In genomic region chr5:16567365-16567764, GRCh38 we compare ENCODE assay signal across 27 cellular contexts. TPM values are rescaled to one million over a fixed set of nuclear protein-coding genes. Genes with fewer than 3 reads are reported as not detected.
DNase-seq lines count a peak whose midpoint lies in the region; ATAC-seq and TF ChIP-seq lines count a peak whose summit lies in the region.
"Had no signal": no experiment of that assay in that cellular context is flagged by ENCODE, and none has a peak within 500 bp of the region (broad histone marks: within the 10 kb centered on the region; RNA-seq: fewer than 3 reads in every experiment).

No MANE protein-coding gene starts in this region.

- no peaks in the 10 kb centered on the region for H3K27me3 ChIP-seq in CD4-positive, alpha-beta T cell (ENCODE audit: control insufficient read depth, insufficient read depth, low read length)
- no peaks in the 10 kb centered on the region for H3K27me3 ChIP-seq in CD8-positive, alpha-beta T cell (ENCODE audit: insufficient read depth, low read length)
- H3K27me3 ChIP-seq: MG63 had no signal

- H3K4me1 ChIP-seq in CD8-positive, alpha-beta T cell (ENCODE audit: insufficient read depth, low read length): no peaks in the 10 kb centered on the region

- POLR2A ChIA-PET in CD4-positive, alpha-beta T cell (lab: Charles Lee): no interaction called here
- POLR2A ChIA-PET in CD8-positive, alpha-beta T cell (lab: Charles Lee): interaction anchor here (1.2 to 1.5 kb wide), 2 partner anchors 8 to 25 kb away, joined by 4 read pairs; no protein-coding TSS in a partner anchor
- POLR2A ChIA-PET in naive thymus-derived CD8-positive, alpha-beta T cell (lab: Charles Lee): interaction anchor here (0.7 kb wide), 1 partner anchor 47 kb away, joined by 3 read pairs; no protein-coding TSS in a partner anchor

- H3K36me3 ChIP-seq in CD8-positive, alpha-beta T cell (ENCODE audit: insufficient read depth, low read length): peaks cover 6% of the 10 kb centered on the region
- H3K36me3 ChIP-seq: MG63 had no signal

- TF ChIP-seq CTCF in CD4-positive, alpha-beta T cell (IDR thresholded peaks at IDR 0.05): no peak
- no peak for TF ChIP-seq CTCF in CD8-positive, alpha-beta T cell (IDR thresholded peaks at IDR 0.05)

- no peak overlapping the region for H3K4me3 Mint-ChIP-seq in CD4-positive, alpha-beta T cell
- H3K4me3 Mint-ChIP-seq in CD8-positive, alpha-beta T cell: no peak overlapping the region
- no peak overlapping the region for H3K4me3 Mint-ChIP-seq in naive thymus-derived CD8-positive, alpha-beta T cell
- no peak overlapping the region for H3K4me3 Mint-ChIP-seq in stimulated activated memory B cell treated with anti-CD40 and anti-IgM and Interleukin-4, amounts not matched to agents 10 μg/mL and 1 μg/mL and 100 μg/mL, for 72 hours
- H3K4me3 Mint-ChIP-seq: CD8-positive, alpha-beta memory T cell; HFFc6 had no signal

- CTCF ChIA-PET in CD4-positive, alpha-beta T cell (lab: Charles Lee): interaction anchor here (1.0 kb wide), 1 partner anchor 19 kb away, joined by 3 read pairs; no protein-coding TSS in a partner anchor
- CTCF ChIA-PET in CD8-positive, alpha-beta T cell (lab: Charles Lee): interaction anchor here (1.1 to 1.8 kb wide), 2 partner anchors 11 to 15 kb away, joined by 4 to 6 read pairs; no protein-coding TSS in a partner anchor

- no peaks in the 10 kb centered on the region for H3K9me3 Mint-ChIP-seq in CD4-positive, alpha-beta T cell
- H3K9me3 Mint-ChIP-seq in CD8-positive, alpha-beta T cell: no peaks in the 10 kb centered on the region
- no peaks in the 10 kb centered on the region for H3K9me3 Mint-ChIP-seq in naive thymus-derived CD8-positive, alpha-beta T cell
- no peaks in the 10 kb centered on the region for H3K9me3 Mint-ChIP-seq in stimulated activated memory B cell treated with anti-CD40 and anti-IgM and Interleukin-4, amounts not matched to agents 10 μg/mL and 1 μg/mL and 100 μg/mL, for 72 hours
- H3K9me3 Mint-ChIP-seq: CD8-positive, alpha-beta memory T cell; HFFc6 had no signal

- H3K4me3 ChIP-seq in CD8-positive, alpha-beta T cell (ENCODE audit: low read depth, low read length): no peak overlapping the region
- H3K4me3 ChIP-seq: GM12878, MG63 had no signal

- H3K36me3 Mint-ChIP-seq in CD4-positive, alpha-beta T cell (ENCODE audit: low read depth): peaks cover 73% of the 10 kb centered on the region
- peaks cover 71% of the 10 kb centered on the region for H3K36me3 Mint-ChIP-seq in CD8-positive, alpha-beta T cell
- H3K36me3 Mint-ChIP-seq in naive thymus-derived CD8-positive, alpha-beta T cell: peaks cover 4 to 81% (median 32%) of the 10 kb centered on the region in 3 donors
- H3K36me3 Mint-ChIP-seq in stimulated activated memory B cell treated with anti-CD40 and anti-IgM and Interleukin-4, amounts not matched to agents 10 μg/mL and 1 μg/mL and 100 μg/mL, for 72 hours: peaks cover 20% of the 10 kb centered on the region

- no peak overlapping the region for H3K27ac ChIP-seq in CD4-positive, alpha-beta T cell (ENCODE audit: low read depth, low read length)
- no peak overlapping the region for H3K27ac ChIP-seq in CD8-positive, alpha-beta T cell (ENCODE audit: low read depth, low read length)
- peak overlapping the region; percentile 54 for H3K27ac ChIP-seq in cingulate gyrus (ENCODE audit: low read depth, low read length)

- H3K9me3 ChIP-seq in CD4-positive, alpha-beta T cell (ENCODE audit: control insufficient read depth, low read length): no peaks in the 10 kb centered on the region
- no peaks in the 10 kb centered on the region for H3K9me3 ChIP-seq in CD8-positive, alpha-beta T cell (ENCODE audit: low read length)
- H3K9me3 ChIP-seq: MG63, SK-N-SH had no signal

- ATAC-seq in CD4-positive, alpha-beta T cell (ENCODE audit: poor library complexity): no peak
- no peak for ATAC-seq in CD8-positive, alpha-beta T cell
- ATAC-seq in naive thymus-derived CD8-positive, alpha-beta T cell: no peak
- ATAC-seq in GM18873 (IDR thresholded peaks at IDR 0.05; ENCODE audit: low FRiP score, unreplicated experiment): no peak
- ATAC-seq in stimulated activated memory B cell treated with anti-CD40 and anti-IgM and Interleukin-4, amounts not matched to agents 10 μg/mL and 1 μg/mL and 100 μg/mL, for 72 hours: no peak
- ATAC-seq: GM12878 had no signal

- no peak for DNase-seq in CD4-positive, alpha-beta T cell
- DNase-seq in CD8-positive, alpha-beta T cell: no peak
- DNase-seq in naive thymus-derived CD8-positive, alpha-beta T cell: no peak
- DNase-seq in T-helper 9 cell: no peak
- DNase-seq: C1 segment of cervical spinal cord; CD8-positive, alpha-beta memory T cell; DMS 273 treated with DMSO at 0.1 percent for 48 hours; DMS79; EL; GDM1; H7; HFFc6; IMR-90; KG1; MG63; NCI-H1105 treated with DMSO at 0.1 percent for 48 hours; NCI-H146; NCI-H1930; NCI-H2107; NCI-H446; NCI-H524 treated with DMSO at 0.1 percent for 48 hours; NCI-H774; SK-N-SH had no signal

- peak overlapping the region; percentile 49 for H3K27ac Mint-ChIP-seq in CD4-positive, alpha-beta T cell
- peak overlapping the region; percentile 64 for H3K27ac Mint-ChIP-seq in CD8-positive, alpha-beta T cell
- peak overlapping the region in 7 of 10 donors; percentile 12 to 69 (median 48) for H3K27ac Mint-ChIP-seq in naive thymus-derived CD8-positive, alpha-beta T cell
- no peak overlapping the region for H3K27ac Mint-ChIP-seq in stimulated activated memory B cell treated with anti-CD40 and anti-IgM and Interleukin-4, amounts not matched to agents 10 μg/mL and 1 μg/mL and 100 μg/mL, for 72 hours
- H3K27ac Mint-ChIP-seq: HFFc6 had no signal

- intact Hi-C loops in CD4-positive, alpha-beta T cell (cut with DNase I, micrococcal nuclease): no loop called here
- intact Hi-C loops in CD8-positive, alpha-beta T cell (cut with DNase I, micrococcal nuclease): no loop called here

- peaks cover 53% of the 10 kb centered on the region for H3K4me1 Mint-ChIP-seq in CD4-positive, alpha-beta T cell (ENCODE audit: low read depth)
- H3K4me1 Mint-ChIP-seq in CD8-positive, alpha-beta T cell (ENCODE audit: low read depth): peaks cover 33% of the 10 kb centered on the region
- H3K4me1 Mint-ChIP-seq in naive thymus-derived CD8-positive, alpha-beta T cell: peaks cover 13 to 57% (median 33%) of the 10 kb centered on the region in 4 donors
- no peaks in the 10 kb centered on the region for H3K4me1 Mint-ChIP-seq in stimulated activated memory B cell treated with anti-CD40 and anti-IgM and Interleukin-4, amounts not matched to agents 10 μg/mL and 1 μg/mL and 100 μg/mL, for 72 hours

- H3K27me3 Mint-ChIP-seq in CD4-positive, alpha-beta T cell: no peaks in the 10 kb centered on the region
- no peaks in the 10 kb centered on the region for H3K27me3 Mint-ChIP-seq in CD8-positive, alpha-beta T cell (ENCODE audit: low read depth)
- no peaks in the 10 kb centered on the region for H3K27me3 Mint-ChIP-seq in naive thymus-derived CD8-positive, alpha-beta T cell
- no peaks in the 10 kb centered on the region for H3K27me3 Mint-ChIP-seq in stimulated activated memory B cell treated with anti-CD40 and anti-IgM and Interleukin-4, amounts not matched to agents 10 μg/mL and 1 μg/mL and 100 μg/mL, for 72 hours
- H3K27me3 Mint-ChIP-seq: CD8-positive, alpha-beta memory T cell had no signal

RNA-seq across cellular contexts. Expression of gene RETREG1, which starts 49.4 kb away (rescaled TPM):
- 10 to 100 TPM; 68.9 to 69.7 TPM for total RNA-seq in CD4-positive, alpha-beta T cell
- total RNA-seq in CD8-positive, alpha-beta T cell: 10 to 100 TPM; 62.2 to 73.9 TPM
- total RNA-seq in naive thymus-derived CD8-positive, alpha-beta T cell: 10 to 100 TPM; 78.3 to 78.7 TPM
- polyA plus RNA-seq in naive thymus-derived CD8-positive, alpha-beta T cell: 100 to 1,000 TPM in 2 of 3 donors, 10 to 100 TPM in 1; 69.9 to 129 (median 126) TPM
- total RNA-seq: IMR-90 had no signal
- polyA plus RNA-seq: IMR-90 had no signal
